ENCODE assay signal across 35 cellular contexts in the genomic region with DNA sequence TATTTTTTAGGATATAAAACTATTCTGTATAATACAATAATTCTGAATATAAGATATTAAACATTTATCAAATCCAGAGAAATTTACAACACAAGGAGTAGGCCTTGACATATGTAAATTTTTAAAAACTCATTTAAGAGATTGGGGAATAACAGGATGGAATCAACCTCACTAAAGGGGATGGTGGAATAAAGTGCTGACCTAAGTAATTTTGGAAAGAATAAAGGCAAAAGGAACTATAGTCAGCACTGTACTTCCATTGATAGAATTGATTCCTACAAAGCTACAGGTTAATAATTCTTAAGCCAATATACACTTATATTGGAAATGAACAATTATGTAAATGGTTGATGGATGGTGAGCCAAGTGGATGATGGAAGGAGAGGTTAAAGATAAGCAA.
"Had no signal": no experiment of that assay in that cellular context is flagged by ENCODE, and none has a peak within 500 bp of the region (broad histone marks: within the 10 kb centered on the region; RNA-seq: fewer than 3 reads in every experiment).

No MANE protein-coding gene starts in this region.

- H3K4me3 Mint-ChIP-seq: activated B cell treated with CpG ODN at 0.5 μM for 24 hours; activated CD4-positive, alpha-beta memory T cell treated with anti-CD3 and anti-CD28 coated beads for 36 hours; activated CD4-positive, alpha-beta T cell treated with anti-CD3 and anti-CD28 coated beads, Interleukin-2, amount 10 ng/mL, durations not matched to agents 24 days and 14 days; activated CD8-positive, alpha-beta T cell treated with anti-CD3 and anti-CD28 coated beads for 36 hours; activated naive CD4-positive, alpha-beta T cell treated with anti-CD3 and anti-CD28 coated beads for 36 hours; activated naive CD8-positive, alpha-beta T cell treated with anti-CD3 and anti-CD28 coated beads for 36 hours; activated T-cell treated with anti-CD3 and anti-CD28 coated beads, Interleukin-2, amount 50 U/mL, for 4 hours; activated T-cell treated with anti-CD3 and anti-CD28 coated beads, Interleukin-2, amount 50 U/mL, for 72 hours; activated T-helper 1 cell treated with anti-CD3 and anti-CD28 coated beads, Interleukin-12 subunit alpha, Interleukin-12 subunit beta, Interleukin-2, Interleukin-4 antibody, amounts not matched to agents 30 ng/mL and 10 ng/mL and 1 ng/mL, durations not matched to agents 14 hours and 24 hours and 36 hours; activated T-helper 17 cell treated with anti-CD3 and anti-CD28 coated beads, Interleukin-2, amount 50 U/mL, for 72 hours; T-helper 2 cell treated with Interferon-gamma antibody and Interleukin-4, amounts not matched to agents 5 μg/mL and 100 μg/mL, for 36 hours had no signal

- H3K4me3 ChIP-seq: adrenal gland, body of pancreas, breast epithelium had no signal

- H3K36me3 ChIP-seq: adrenal gland, brain microvascular endothelial cell, breast epithelium had no signal

- DNase-seq: activated B cell treated with CpG ODN at 0.5 μM for 24 hours; activated CD4-positive, alpha-beta memory T cell treated with anti-CD3 and anti-CD28 coated beads for 36 hours; activated CD4-positive, alpha-beta T cell treated with anti-CD3 and anti-CD28 coated beads for 4 hours; activated CD4-positive, alpha-beta T cell treated with anti-CD3 and anti-CD28 coated beads, Interleukin-2, amount 10 ng/mL, durations not matched to agents 24 days and 14 days; activated CD4-positive, alpha-beta T cell treated with anti-CD3 and anti-CD28 coated beads, Interleukin-2, amount 50 U/mL, for 1 hour; activated CD4-positive, alpha-beta T cell treated with anti-CD3 and anti-CD28 coated beads, Interleukin-2, amount 50 U/mL, for 4 hours; activated CD4-positive, CD25-positive, alpha-beta regulatory T cell treated with anti-CD3 and anti-CD28 coated beads, Interleukin-2, amount 50 U/mL, for 72 hours; activated CD8-positive, alpha-beta memory T cell treated with anti-CD3 and anti-CD28 coated beads, Interleukin-2, amount 50 U/mL, for 4 hours; activated CD8-positive, alpha-beta T cell treated with anti-CD3 and anti-CD28 coated beads for 36 hours; activated effector memory CD4-positive, alpha-beta T cell treated with anti-CD3 and anti-CD28 coated beads, Interleukin-2, amount 50 U/mL, for 16 hours; activated gamma-delta T cell treated with Interleukin-2 at 50 U/mL for 16 hours; activated naive CD4-positive, alpha-beta T cell; activated naive CD4-positive, alpha-beta T cell treated with anti-CD3 and anti-CD28 coated beads for 36 hours; activated naive CD4-positive, alpha-beta T cell treated with anti-CD3 and anti-CD28 coated beads, Interleukin-2, amount 50 U/mL, for 16 hours; activated naive CD8-positive, alpha-beta T cell treated with anti-CD3 and anti-CD28 coated beads for 36 hours; activated T-cell treated with anti-CD3 and anti-CD28 coated beads for 4 hours; activated T-cell treated with anti-CD3 and anti-CD28 coated beads, Interleukin-2, amount 50 U/mL, for 1 hour; activated T-cell treated with anti-CD3 and anti-CD28 coated beads, Interleukin-2, amount 50 U/mL, for 4 hours; activated T-cell treated with anti-CD3 and anti-CD28 coated beads, Interleukin-2, amount 50 U/mL, for 72 hours; adrenal gland; amniotic stem cell; aorta; body of pancreas; brain microvascular endothelial cell; central memory CD4-positive, alpha-beta T cell; T-helper 2 cell; T-helper 9 cell had no signal

- H3K36me3 Mint-ChIP-seq: activated CD4-positive, alpha-beta memory T cell treated with anti-CD3 and anti-CD28 coated beads for 36 hours; activated naive CD4-positive, alpha-beta T cell treated with anti-CD3 and anti-CD28 coated beads, Interleukin-2, amount 50 U/mL, for 72 hours; activated naive CD8-positive, alpha-beta T cell treated with anti-CD3 and anti-CD28 coated beads for 36 hours had no signal

- H3K27ac Mint-ChIP-seq: activated B cell treated with CpG ODN at 0.5 μM for 24 hours; activated CD4-positive, alpha-beta memory T cell treated with anti-CD3 and anti-CD28 coated beads for 36 hours; activated CD4-positive, alpha-beta T cell treated with anti-CD3 and anti-CD28 coated beads, Interleukin-2, amount 10 ng/mL, durations not matched to agents 24 days and 14 days; activated CD8-positive, alpha-beta T cell treated with anti-CD3 and anti-CD28 coated beads for 36 hours; activated naive CD4-positive, alpha-beta T cell treated with anti-CD3 and anti-CD28 coated beads for 36 hours; activated naive CD4-positive, alpha-beta T cell treated with anti-CD3 and anti-CD28 coated beads, Interleukin-2, amount 50 U/mL, for 72 hours; activated naive CD8-positive, alpha-beta T cell treated with anti-CD3 and anti-CD28 coated beads for 36 hours; activated T-cell treated with anti-CD3 and anti-CD28 coated beads, Interleukin-2, amount 50 U/mL, for 72 hours; activated T-helper 1 cell treated with anti-CD3 and anti-CD28 coated beads, Interleukin-12 subunit alpha, Interleukin-12 subunit beta, Interleukin-2, Interleukin-4 antibody, amounts not matched to agents 30 ng/mL and 10 ng/mL and 1 ng/mL, durations not matched to agents 14 hours and 24 hours and 36 hours; activated T-helper 17 cell treated with anti-CD3 and anti-CD28 coated beads, Interleukin-2, amount 50 U/mL, for 72 hours; T-helper 2 cell treated with Interferon-gamma antibody and Interleukin-4, amounts not matched to agents 5 μg/mL and 100 μg/mL, for 36 hours had no signal

- ATAC-seq: activated CD8-positive, alpha-beta T cell treated with anti-CD3 and anti-CD28 coated beads for 36 hours; activated naive CD4-positive, alpha-beta T cell treated with anti-CD3 and anti-CD28 coated beads, Interleukin-2, amount 50 U/mL, for 72 hours; activated T-cell treated with anti-CD3 and anti-CD28 coated beads, Interleukin-2, amount 50 U/mL, for 4 hours; activated T-cell treated with anti-CD3 and anti-CD28 coated beads, Interleukin-2, amount 50 U/mL, for 72 hours; activated T-helper 17 cell treated with anti-CD3 and anti-CD28 coated beads, Interleukin-2, amount 50 U/mL, for 72 hours; body of pancreas had no signal

- H3K27me3 Mint-ChIP-seq: activated B cell treated with CpG ODN at 0.5 μM for 24 hours; activated CD4-positive, alpha-beta memory T cell treated with anti-CD3 and anti-CD28 coated beads for 36 hours; activated CD4-positive, alpha-beta T cell treated with anti-CD3 and anti-CD28 coated beads, Interleukin-2, amount 10 ng/mL, durations not matched to agents 24 days and 14 days; activated CD8-positive, alpha-beta T cell treated with anti-CD3 and anti-CD28 coated beads for 36 hours; activated naive CD8-positive, alpha-beta T cell treated with anti-CD3 and anti-CD28 coated beads for 36 hours; activated T-helper 17 cell treated with anti-CD3 and anti-CD28 coated beads, Interleukin-2, amount 50 U/mL, for 72 hours had no signal

- H3K4me1 ChIP-seq: adrenal gland, body of pancreas, breast epithelium had no signal

- FAIRE-seq: astrocyte, TTC549 had no signal

- H3K9me3 Mint-ChIP-seq: activated B cell treated with CpG ODN at 0.5 μM for 24 hours; activated CD4-positive, alpha-beta memory T cell treated with anti-CD3 and anti-CD28 coated beads for 36 hours; activated CD4-positive, alpha-beta T cell treated with anti-CD3 and anti-CD28 coated beads, Interleukin-2, amount 10 ng/mL, durations not matched to agents 24 days and 14 days; activated naive CD4-positive, alpha-beta T cell treated with anti-CD3 and anti-CD28 coated beads for 36 hours; activated naive CD8-positive, alpha-beta T cell treated with anti-CD3 and anti-CD28 coated beads for 36 hours; activated T-cell treated with anti-CD3 and anti-CD28 coated beads, Interleukin-2, amount 50 U/mL, for 4 hours; activated T-helper 1 cell treated with anti-CD3 and anti-CD28 coated beads, Interleukin-12 subunit alpha, Interleukin-12 subunit beta, Interleukin-2, Interleukin-4 antibody, amounts not matched to agents 30 ng/mL and 10 ng/mL and 1 ng/mL, durations not matched to agents 14 hours and 24 hours and 36 hours; activated T-helper 17 cell treated with anti-CD3 and anti-CD28 coated beads, Interleukin-2, amount 50 U/mL, for 72 hours; T-helper 2 cell treated with Interferon-gamma antibody and Interleukin-4, amounts not matched to agents 5 μg/mL and 100 μg/mL, for 36 hours had no signal

- H3K9me3 ChIP-seq: adrenal gland, body of pancreas, breast epithelium had no signal

- H3K4me1 Mint-ChIP-seq: activated B cell treated with CpG ODN at 0.5 μM for 24 hours; activated CD4-positive, alpha-beta T cell treated with anti-CD3 and anti-CD28 coated beads, Interleukin-2, amount 10 ng/mL, durations not matched to agents 24 days and 14 days; activated naive CD8-positive, alpha-beta T cell treated with anti-CD3 and anti-CD28 coated beads for 36 hours; activated T-helper 17 cell treated with anti-CD3 and anti-CD28 coated beads, Interleukin-2, amount 50 U/mL, for 72 hours had no signal

- H3K27me3 ChIP-seq: adrenal gland, body of pancreas, brain microvascular endothelial cell, breast epithelium had no signal

- H3K27ac ChIP-seq: adrenal gland, body of pancreas, brain microvascular endothelial cell, breast epithelium, VCaP had no signal
